In the genomic region with DNA sequence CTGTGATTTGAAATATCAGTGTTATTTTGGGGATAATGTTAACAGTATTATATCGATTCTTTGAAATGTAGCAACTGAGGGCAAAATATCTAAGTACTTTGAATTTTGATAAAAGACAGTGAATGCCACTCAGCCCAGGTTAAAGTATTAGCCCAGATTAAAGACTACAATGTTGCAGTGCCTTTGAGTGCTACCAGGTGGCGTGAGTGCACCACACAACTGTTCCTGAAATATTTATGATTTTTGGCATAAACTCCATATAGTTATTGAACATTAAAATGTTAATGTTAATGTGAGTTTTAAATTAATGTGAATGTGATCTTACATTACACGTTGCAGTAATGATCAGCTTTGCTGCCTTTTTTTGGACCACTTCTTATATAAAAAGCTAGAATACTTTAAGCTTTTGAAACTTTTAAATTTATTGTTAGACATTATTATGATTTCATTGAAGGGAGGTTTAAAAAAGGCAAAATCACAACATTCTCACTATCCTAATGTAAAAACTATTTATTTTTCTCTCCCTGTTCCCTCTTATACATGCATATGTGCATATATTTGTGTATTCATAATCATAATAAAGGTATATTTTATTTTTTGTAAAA, we compare ENCODE assay signal across 8 cellular contexts.
DNase-seq lines count a peak whose midpoint lies in the region; ATAC-seq lines count a peak whose summit lies in the region.

No MANE protein-coding gene starts in this region.

- peak; percentile 72 for ATAC-seq in GM21723 (IDR thresholded peaks at IDR 0.05; ENCODE audit: unreplicated experiment)
- ATAC-seq in GM18861 (IDR thresholded peaks at IDR 0.05; ENCODE audit: unreplicated experiment) = no peak

- peak; percentile 41 for DNase-seq in EL
- DNase-seq in NCI-H1105 treated with DMSO at 0.1 percent for 48 hours (lab: John Stamatoyannopoulos, UW) = peak; percentile 40
- peak; percentile 47 for DNase-seq in activated CD4-positive, alpha-beta T cell treated with anti-CD3 and anti-CD28 coated beads for 48 hours
- peak; percentile 60 for DNase-seq in fibroblast of peridontal ligament (ENCODE audit: extremely low read depth)
- peak; percentile 12 for DNase-seq in retina
- no peak for DNase-seq in islet precursor cell
